ENCODE assay signal across 1 cellular context in genomic region chr9:128101690-128102089, GRCh38.
A peak's percentile ranks its signal among the peaks of the same experiment; 100 is the strongest.
TF ChIP-seq lines count a peak whose summit lies in the region.

No MANE protein-coding gene starts in this region.

TF ChIP-seq in H1, 55 proteins besides CTCF, POLR2A, EP300 and RAD21:
- TF ChIP-seq POLR2AphosphoS5 (IDR thresholded peaks at IDR 0.05; ENCODE audit: low read depth, low read length) (0 out of 2 replicates have a peak, but pooled peaks have one; percentile 23), TCF12 (IDR thresholded peaks at IDR 0.05; ENCODE audit: low read depth, low read length) (no peak)
